Comparison of ENCODE assay signal across 8 cellular contexts in the genomic region with DNA sequence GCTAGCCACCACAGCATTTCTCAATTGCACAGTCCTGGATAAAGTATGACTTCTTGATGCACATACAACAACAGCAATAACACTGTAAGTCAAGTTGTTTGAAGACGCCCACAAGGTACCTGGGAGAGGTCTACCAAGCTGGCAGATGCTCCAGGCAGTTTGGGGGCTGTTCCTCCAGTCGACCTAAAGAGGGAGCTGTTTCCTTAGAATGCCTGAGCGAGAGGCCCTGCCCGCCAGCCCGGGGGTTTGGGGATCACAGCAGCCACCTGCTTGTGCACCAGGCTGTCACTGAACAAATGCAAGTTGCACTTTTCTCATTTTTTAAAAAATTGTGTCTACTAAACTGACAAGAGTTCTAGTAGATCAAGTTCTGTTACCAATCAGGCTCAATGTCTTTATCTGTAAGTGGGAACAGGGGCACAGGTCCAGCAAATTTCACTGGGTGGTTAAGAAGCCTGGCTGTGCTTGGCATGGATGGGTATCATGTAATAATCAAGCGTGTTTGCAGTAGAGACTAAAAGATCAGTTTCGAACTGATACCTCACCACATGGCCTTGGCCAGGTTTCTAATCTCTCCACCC.
DNase-seq lines count a peak whose midpoint lies in the region; ATAC-seq lines count a peak whose summit lies in the region.

No MANE protein-coding gene starts in this region.

- peak; percentile 67 for ATAC-seq in HG02588 (IDR thresholded peaks at IDR 0.05; ENCODE audit: unreplicated experiment)
- peak; percentile 98 for ATAC-seq in memory B cell (ENCODE audit: low read depth)

- intact Hi-C loops in activated CD4-positive, alpha-beta T cell treated with anti-CD3 and anti-CD28 coated beads, Interleukin-2, amount 10 ng/mL, durations not matched to agents 24 days and 14 days (cut with micrococcal nuclease) = loop anchor here (1.0 to 5.0 kb wide), 7 partner anchors 16 to 548 kb away; no protein-coding TSS in a partner anchor

- DNase-seq in NCI-H1105 treated with DMSO at 0.1 percent for 48 hours (lab: John Stamatoyannopoulos, UW) (peak; percentile 45), NCI-H1105 (lab: John Stamatoyannopoulos, UW) (no peak), NCI-H1092 treated with DMSO at 0.1 percent for 48 hours (lab: John Stamatoyannopoulos, UW) (peak; percentile 1), dermis microvascular lymphatic vessel endothelial cell (ENCODE audit: low read depth in 2 of 2) (peak; percentile 21 to 59), memory B cell (ENCODE audit: low spot score in 2 of 2) (peak; percentile 77 to 83)
- DNase-seq in activated CD4-positive, alpha-beta T cell treated with anti-CD3 and anti-CD28 coated beads, Interleukin-2, amount 10 ng/mL, durations not matched to agents 24 days and 14 days = peak; percentile 93
- peak; percentile 58 to 62 for DNase-seq in stimulated activated CD8-positive, alpha-beta memory T cell treated with anti-CD3 and anti-CD28 coated beads, Interleukin-4, amount 100 ng/mL, for 4 hours (ENCODE audit: low read depth in 2 of 2, low spot score in 1 of 2)

- H3K9me3 Mint-ChIP-seq in activated CD4-positive, alpha-beta T cell treated with anti-CD3 and anti-CD28 coated beads, Interleukin-2, amount 10 ng/mL, durations not matched to agents 24 days and 14 days = peaks cover 3% of the 10 kb centered on the region
- no peaks in the 10 kb centered on the region for H3K9me3 Mint-ChIP-seq in memory B cell

- H3K27ac Mint-ChIP-seq in activated CD4-positive, alpha-beta T cell treated with anti-CD3 and anti-CD28 coated beads, Interleukin-2, amount 10 ng/mL, durations not matched to agents 24 days and 14 days = peak overlapping the region; percentile 27
- no peak overlapping the region for H3K27ac Mint-ChIP-seq in memory B cell

- H3K4me3 Mint-ChIP-seq in activated CD4-positive, alpha-beta T cell treated with anti-CD3 and anti-CD28 coated beads, Interleukin-2, amount 10 ng/mL, durations not matched to agents 24 days and 14 days = no peak overlapping the region
- no peak overlapping the region for H3K4me3 Mint-ChIP-seq in memory B cell

- H3K4me1 Mint-ChIP-seq in activated CD4-positive, alpha-beta T cell treated with anti-CD3 and anti-CD28 coated beads, Interleukin-2, amount 10 ng/mL, durations not matched to agents 24 days and 14 days = peaks cover 46% of the 10 kb centered on the region
- H3K4me1 Mint-ChIP-seq in memory B cell = peaks cover 10% of the 10 kb centered on the region

- H3K27me3 Mint-ChIP-seq in activated CD4-positive, alpha-beta T cell treated with anti-CD3 and anti-CD28 coated beads, Interleukin-2, amount 10 ng/mL, durations not matched to agents 24 days and 14 days = peaks cover 5% of the 10 kb centered on the region
- peaks cover 1% of the 10 kb centered on the region for H3K27me3 Mint-ChIP-seq in memory B cell

- peaks cover 2% of the 10 kb centered on the region for H3K36me3 Mint-ChIP-seq in activated CD4-positive, alpha-beta T cell treated with anti-CD3 and anti-CD28 coated beads, Interleukin-2, amount 10 ng/mL, durations not matched to agents 24 days and 14 days (ENCODE audit: low read depth)
- peaks cover 2% of the 10 kb centered on the region for H3K36me3 Mint-ChIP-seq in memory B cell
